1 cellular context compared by ENCODE assay signal in genomic region chr12:55797068-55797467, GRCh38.
TF ChIP-seq lines count a peak whose summit lies in the region.

No MANE protein-coding gene starts in this region.

TF ChIP-seq in WTC11, 78 proteins besides CTCF, POLR2A, EP300 and RAD21 (continued from another document):
- TF ChIP-seq ATF6 (CRISPR knock-in tag; IDR thresholded peaks at IDR 0.05), result no peak
- no peak for TF ChIP-seq MAX (CRISPR knock-in tag; IDR thresholded peaks at IDR 0.05)
- TF ChIP-seq USF1 (CRISPR knock-in tag; IDR thresholded peaks at IDR 0.05), result no peak
- TF ChIP-seq ATF2 (CRISPR knock-in tag; IDR thresholded peaks at IDR 0.05; ENCODE audit: borderline replicate concordance, low read depth), result no peak
- TF ChIP-seq CBFB (CRISPR knock-in tag; IDR thresholded peaks at IDR 0.05; ENCODE audit: low read depth), result no peak
- no peak for TF ChIP-seq ZSCAN18 (CRISPR knock-in tag; IDR thresholded peaks at IDR 0.05)
- no peak for TF ChIP-seq NFYB (CRISPR knock-in tag; conservative IDR thresholded peaks at IDR 0.05; ENCODE audit: low read depth)
- TF ChIP-seq E2F4 (CRISPR knock-in tag; IDR thresholded peaks at IDR 0.05; ENCODE audit: borderline replicate concordance, low read depth), result no peak
- TF ChIP-seq ETV6 (CRISPR knock-in tag; IDR thresholded peaks at IDR 0.05), result no peak
- no peak for TF ChIP-seq SP1 (CRISPR knock-in tag; conservative IDR thresholded peaks at IDR 0.05)
- TF ChIP-seq ATF3 (CRISPR knock-in tag; conservative IDR thresholded peaks at IDR 0.05), result no peak
